ENCODE assay signal across 11 cellular contexts in the genomic region with DNA sequence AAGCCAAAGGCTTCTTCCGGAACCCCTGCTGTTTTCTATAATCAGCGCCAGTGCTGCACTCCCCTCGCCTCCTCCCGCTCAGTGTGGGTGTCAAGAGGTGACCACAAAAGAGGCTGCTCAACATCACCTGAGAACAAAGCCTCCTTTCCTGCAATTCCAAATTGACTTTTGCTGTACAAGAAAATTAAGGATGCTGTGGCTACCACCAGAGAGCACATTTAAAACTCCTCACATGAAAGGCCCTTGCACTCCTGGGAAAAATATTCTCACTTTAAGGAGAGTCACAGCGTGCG.
DNase-seq lines count a peak whose midpoint lies in the region; ATAC-seq, FAIRE-seq and TF ChIP-seq lines count a peak whose summit lies in the region.
"Had no signal": no experiment of that assay in that cellular context is flagged by ENCODE, and none has a peak within 500 bp of the region (broad histone marks: within the 10 kb centered on the region; RNA-seq: fewer than 3 reads in every experiment).

No MANE protein-coding gene starts in this region.

- no peak for TF ChIP-seq POLR2A in A549 (IDR thresholded peaks at IDR 0.05; ENCODE audit: low read length)

- H3K36me3 ChIP-seq in lung (ENCODE audit: control insufficient read depth in 2 of 2, insufficient read depth in 2 of 2, low read length in 2 of 2): no peaks in the 10 kb centered on the region
- H3K36me3 ChIP-seq in naive thymus-derived CD4-positive, alpha-beta T cell (ENCODE audit: control insufficient read depth in 2 of 3, insufficient read depth in 3 of 3, low read length in 3 of 3): no peaks in the 10 kb centered on the region
- H3K36me3 ChIP-seq: colonic mucosa had no signal

- no peak for DNase-seq in A549 (ENCODE audit: low read depth in 1 of 2, low spot score in 1 of 2)
- DNase-seq in NCI-H146 (lab: John Stamatoyannopoulos, UW): peak; percentile 84
- DNase-seq in astrocyte of the spinal cord (ENCODE audit: low read depth, low spot score): peak; percentile 29
- DNase-seq in lung (ENCODE audit: low spot score): no peak
- DNase-seq in OCI-M1 (lab: John Stamatoyannopoulos, UW): no peak
- no peak for DNase-seq in naive thymus-derived CD4-positive, alpha-beta T cell
- DNase-seq: colonic mucosa, DMS79, NCI-H1436 treated with DMSO at 0.1 percent for 48 hours had no signal

- H3K4me2 ChIP-seq in A549: peak overlapping the region; percentile 72

- H3K4me3 ChIP-seq in A549 (no peak overlapping the region), astrocyte of the spinal cord (ENCODE audit: low read depth, low read length) (no peak overlapping the region), lung (no peak overlapping the region)
- no peak overlapping the region for H3K4me3 ChIP-seq in naive thymus-derived CD4-positive, alpha-beta T cell (ENCODE audit: low read length)
- H3K4me3 ChIP-seq: colonic mucosa had no signal

- in situ Hi-C loops in astrocyte of the spinal cord (cut with HindIII; ENCODE audit: low sequenced_read_pairs): no loop called here

- H3K9me3 ChIP-seq in A549 (peaks cover 8% of the 10 kb centered on the region; the same call in 1 of the 3 replicates), lung (ENCODE audit: control insufficient read depth in 2 of 2, insufficient read depth in 1 of 2, low read length in 1 of 2) (peaks cover 0 to 2% of the 10 kb centered on the region in 2 donors)
- no peaks in the 10 kb centered on the region for H3K9me3 ChIP-seq in naive thymus-derived CD4-positive, alpha-beta T cell (ENCODE audit: control insufficient read depth in 2 of 3, low read length in 3 of 3)
- H3K9me3 ChIP-seq: colonic mucosa had no signal

- H3K27me3 Mint-ChIP-seq in naive thymus-derived CD4-positive, alpha-beta T cell: no peaks in the 10 kb centered on the region

- no peaks in the 10 kb centered on the region for H3K27me3 ChIP-seq in lung (ENCODE audit: control insufficient read depth, insufficient read depth)
- no peaks in the 10 kb centered on the region for H3K27me3 ChIP-seq in naive thymus-derived CD4-positive, alpha-beta T cell (ENCODE audit: control insufficient read depth in 2 of 2, insufficient read depth in 2 of 2, low read length in 2 of 2)
- H3K27me3 ChIP-seq: colonic mucosa had no signal

- TF ChIP-seq CTCF in A549 (IDR thresholded peaks at IDR 0.05) (no peak), astrocyte of the spinal cord (IDR thresholded peaks at IDR 0.05; ENCODE audit: low read depth, low read length) (no peak), lung (IDR thresholded peaks at IDR 0.05; ENCODE audit: control extremely low read depth, extremely low read depth) (no peak)

- ATAC-seq in A549 (no peak), lung (ENCODE audit: insufficient read depth, low FRiP score) (no peak), HG02870 (IDR thresholded peaks at IDR 0.05; ENCODE audit: unreplicated experiment) (no peak), HG03095 (IDR thresholded peaks at IDR 0.05; ENCODE audit: unreplicated experiment) (no peak)
- ATAC-seq in naive thymus-derived CD4-positive, alpha-beta T cell: no peak

- H3K4me1 Mint-ChIP-seq in naive thymus-derived CD4-positive, alpha-beta T cell: peaks cover 20 to 69% (median 51%) of the 10 kb centered on the region in 7 donors

- H3K4me1 ChIP-seq in A549 (peaks cover 51% of the 10 kb centered on the region), lung (ENCODE audit: control insufficient read depth in 2 of 2, insufficient read depth in 2 of 2, low read length in 2 of 2) (peaks cover 26 to 29% of the 10 kb centered on the region in 2 donors)
- H3K4me1 ChIP-seq in naive thymus-derived CD4-positive, alpha-beta T cell (ENCODE audit: control insufficient read depth in 2 of 2, insufficient read depth in 2 of 2, low read length in 2 of 2): peaks cover 3 to 22% of the 10 kb centered on the region in 2 donors

- peak overlapping the region in 4 of 9 donors; percentile 32 to 72 (median 42) for H3K27ac Mint-ChIP-seq in naive thymus-derived CD4-positive, alpha-beta T cell

- H3K9me3 Mint-ChIP-seq in naive thymus-derived CD4-positive, alpha-beta T cell: peaks cover 1 to 11% (median 5%) of the 10 kb centered on the region in 11 donors

- peak overlapping the region; percentile 79 to 97 for H3K27ac ChIP-seq in A549
- H3K27ac ChIP-seq in lung (ENCODE audit: low read depth in 1 of 2, low read length in 1 of 2): peak overlapping the region; percentile 78 to 95
- H3K27ac ChIP-seq in naive thymus-derived CD4-positive, alpha-beta T cell (ENCODE audit: low read depth, low read length): no peak overlapping the region
- H3K27ac ChIP-seq: colonic mucosa had no signal

- no peak for TF ChIP-seq RAD21 in A549 (conservative IDR thresholded peaks at IDR 0.05 in 1 of 2, IDR thresholded peaks at IDR 0.05 in 1 of 2)

- POLR2A ChIA-PET in A549 (lab: Yijun Ruan, JAX): interaction anchor here (1.0 kb wide), 1 partner anchor 381 kb away, joined by 3 read pairs; the partner anchor contains the start of gene PARP12
- POLR2A ChIA-PET in naive thymus-derived CD4-positive, alpha-beta T cell (lab: Charles Lee): no interaction called here

- H3K4me3 Mint-ChIP-seq in naive thymus-derived CD4-positive, alpha-beta T cell: peak overlapping the region in 4 of 10 donors; percentile 11 to 39 (median 32)

- FAIRE-seq in A549 (lab: Jason Lieb, UNC): no peak

- CTCF ChIA-PET in A549 (lab: Yijun Ruan, JAX): interaction anchor here (0.7 to 4.4 kb wide), 4 partner anchors 11 to 321 kb away, joined by 3 to 26 read pairs (median 4); no protein-coding TSS in a partner anchor
- CTCF ChIA-PET in naive thymus-derived CD4-positive, alpha-beta T cell (lab: Charles Lee): interaction anchor here (0.7 kb wide), 1 partner anchor 36 kb away, joined by 3 read pairs; no protein-coding TSS in a partner anchor

- no peak for TF ChIP-seq EP300 in A549 (IDR thresholded peaks at IDR 0.05)

- 72% methylated on average over 6 of the region's 6 CpGs for WGBS in A549 (ENCODE audit: missing lambda C conversion rate)
- 87 to 97% methylated on average over 6 of the region's 6 CpGs for WGBS in lung, 2 donors

- H3K36me3 Mint-ChIP-seq in naive thymus-derived CD4-positive, alpha-beta T cell: peaks cover 6 to 42% (median 28%) of the 10 kb centered on the region in 5 donors

- intact Hi-C loops in naive thymus-derived CD4-positive, alpha-beta T cell (cut with micrococcal nuclease): loop anchor here in 1 of 2 donors (5.0 kb wide), 1 partner anchor 56 kb away; no protein-coding TSS in a partner anchor

TF ChIP-seq in A549, 52 proteins besides CTCF, POLR2A, EP300 and RAD21:
- TF ChIP-seq CBX2 (IDR thresholded peaks at IDR 0.05; ENCODE audit: borderline replicate concordance, low read depth) (no peak), ZC3H11A (IDR thresholded peaks at IDR 0.05) (no peak)

Comparison
In these comparisons a context has a peak if more than half of its experiments do, and no peak if none do; other contexts are left out.
1. DNase-seq: peak in NCI-H146 (single experiment) and astrocyte of the spinal cord (single experiment); none in A549 (0 of 2), lung (single experiment), OCI-M1 (single experiment) and naive thymus-derived CD4-positive, alpha-beta T cell (0 of 9).